Comparison of ENCODE assay signal across 1 cellular context in the genomic region with DNA sequence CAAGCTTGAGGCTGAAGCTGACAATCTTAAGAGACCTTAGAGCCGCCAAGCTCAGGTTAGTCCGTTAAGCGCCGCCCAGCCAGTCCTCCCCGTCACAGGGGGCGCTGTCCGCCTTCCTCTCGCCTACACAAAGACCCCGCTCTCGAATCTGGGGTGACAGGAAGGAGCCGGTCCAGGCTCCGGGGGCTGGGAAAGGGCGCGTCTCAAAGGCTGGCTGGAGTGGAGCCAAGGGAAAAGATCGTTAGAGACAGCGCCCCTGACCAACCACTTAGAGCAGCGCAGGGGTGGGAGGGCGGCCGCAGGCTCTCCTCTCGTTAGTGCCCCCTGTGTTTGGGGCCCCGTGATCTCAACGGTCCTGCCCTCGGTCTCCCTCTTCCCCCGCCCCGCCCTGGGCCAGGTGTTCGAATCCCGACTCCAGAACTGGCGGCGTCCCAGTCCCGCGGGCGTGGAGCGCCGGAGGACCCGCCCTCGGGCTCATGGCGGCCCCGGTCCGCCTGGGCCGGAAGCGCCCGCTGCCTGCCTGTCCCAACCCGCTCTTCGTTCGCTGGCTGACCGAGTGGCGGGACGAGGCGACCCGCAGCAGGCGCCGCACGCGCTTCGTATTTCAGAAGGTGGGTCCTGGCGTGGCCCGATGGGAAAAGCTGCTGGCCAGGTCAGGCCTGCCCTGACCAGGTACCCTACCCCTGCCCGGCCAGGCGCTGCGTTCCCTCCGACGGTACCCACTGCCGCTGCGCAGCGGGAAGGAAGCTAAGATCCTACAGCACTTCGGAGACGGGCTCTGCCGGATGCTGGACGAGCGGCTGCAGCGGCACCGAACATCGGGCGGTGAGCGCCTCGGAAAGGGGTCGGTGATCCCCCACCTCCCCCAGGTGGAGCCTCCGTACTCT.
A peak's percentile ranks its signal among the peaks of the same experiment; 100 is the strongest.
TF ChIP-seq lines count a peak whose summit lies in the region.

A gene with protein sequence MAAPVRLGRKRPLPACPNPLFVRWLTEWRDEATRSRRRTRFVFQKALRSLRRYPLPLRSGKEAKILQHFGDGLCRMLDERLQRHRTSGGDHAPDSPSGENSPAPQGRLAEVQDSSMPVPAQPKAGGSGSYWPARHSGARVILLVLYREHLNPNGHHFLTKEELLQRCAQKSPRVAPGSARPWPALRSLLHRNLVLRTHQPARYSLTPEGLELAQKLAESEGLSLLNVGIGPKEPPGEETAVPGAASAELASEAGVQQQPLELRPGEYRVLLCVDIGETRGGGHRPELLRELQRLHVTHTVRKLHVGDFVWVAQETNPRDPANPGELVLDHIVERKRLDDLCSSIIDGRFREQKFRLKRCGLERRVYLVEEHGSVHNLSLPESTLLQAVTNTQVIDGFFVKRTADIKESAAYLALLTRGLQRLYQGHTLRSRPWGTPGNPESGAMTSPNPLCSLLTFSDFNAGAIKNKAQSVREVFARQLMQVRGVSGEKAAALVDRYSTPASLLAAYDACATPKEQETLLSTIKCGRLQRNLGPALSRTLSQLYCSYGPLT (plus strand): TSS at position 156 of the 887 bp plus-strand sequence. CDS start 321 bp downstream, at position 477.

TF ChIP-seq in HepG2, 621 proteins besides CTCF, POLR2A, EP300 and RAD21 (continued from another document and continues in another):
- TF ChIP-seq RFX5 (IDR thresholded peaks at IDR 0.05; ENCODE audit: low read depth, low read length), result no peak
- no peak for TF ChIP-seq ISX (CRISPR knock-in tag; conservative IDR thresholded peaks at IDR 0.05)
- TF ChIP-seq NFIC (IDR thresholded peaks at IDR 0.05; ENCODE audit: low read length), result peak; percentile 31; the same call in 1 of the 2 replicates
- peak; percentile 88; the same call in 1 of the 2 replicates for TF ChIP-seq ZNF33A (CRISPR knock-in tag; IDR thresholded peaks at IDR 0.05; ENCODE audit: borderline replicate concordance)
- TF ChIP-seq RARG (CRISPR knock-in tag; IDR thresholded peaks at IDR 0.05; ENCODE audit: low read depth), result 0 out of 2 replicates have a peak, but pooled peaks have one; percentile 60
- TF ChIP-seq, protein P1, sequence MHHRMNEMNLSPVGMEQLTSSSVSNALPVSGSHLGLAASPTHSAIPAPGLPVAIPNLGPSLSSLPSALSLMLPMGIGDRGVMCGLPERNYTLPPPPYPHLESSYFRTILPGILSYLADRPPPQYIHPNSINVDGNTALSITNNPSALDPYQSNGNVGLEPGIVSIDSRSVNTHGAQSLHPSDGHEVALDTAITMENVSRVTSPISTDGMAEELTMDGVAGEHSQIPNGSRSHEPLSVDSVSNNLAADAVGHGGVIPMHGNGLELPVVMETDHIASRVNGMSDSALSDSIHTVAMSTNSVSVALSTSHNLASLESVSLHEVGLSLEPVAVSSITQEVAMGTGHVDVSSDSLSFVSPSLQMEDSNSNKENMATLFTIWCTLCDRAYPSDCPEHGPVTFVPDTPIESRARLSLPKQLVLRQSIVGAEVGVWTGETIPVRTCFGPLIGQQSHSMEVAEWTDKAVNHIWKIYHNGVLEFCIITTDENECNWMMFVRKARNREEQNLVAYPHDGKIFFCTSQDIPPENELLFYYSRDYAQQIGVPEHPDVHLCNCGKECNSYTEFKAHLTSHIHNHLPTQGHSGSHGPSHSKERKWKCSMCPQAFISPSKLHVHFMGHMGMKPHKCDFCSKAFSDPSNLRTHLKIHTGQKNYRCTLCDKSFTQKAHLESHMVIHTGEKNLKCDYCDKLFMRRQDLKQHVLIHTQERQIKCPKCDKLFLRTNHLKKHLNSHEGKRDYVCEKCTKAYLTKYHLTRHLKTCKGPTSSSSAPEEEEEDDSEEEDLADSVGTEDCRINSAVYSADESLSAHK (CRISPR knock-in tag; IDR thresholded peaks at IDR 0.05; ENCODE audit: borderline replicate concordance), result no peak
- TF ChIP-seq NFYC (CRISPR knock-in tag; IDR thresholded peaks at IDR 0.05), result peak; percentile 67
- TF ChIP-seq, protein P2, sequence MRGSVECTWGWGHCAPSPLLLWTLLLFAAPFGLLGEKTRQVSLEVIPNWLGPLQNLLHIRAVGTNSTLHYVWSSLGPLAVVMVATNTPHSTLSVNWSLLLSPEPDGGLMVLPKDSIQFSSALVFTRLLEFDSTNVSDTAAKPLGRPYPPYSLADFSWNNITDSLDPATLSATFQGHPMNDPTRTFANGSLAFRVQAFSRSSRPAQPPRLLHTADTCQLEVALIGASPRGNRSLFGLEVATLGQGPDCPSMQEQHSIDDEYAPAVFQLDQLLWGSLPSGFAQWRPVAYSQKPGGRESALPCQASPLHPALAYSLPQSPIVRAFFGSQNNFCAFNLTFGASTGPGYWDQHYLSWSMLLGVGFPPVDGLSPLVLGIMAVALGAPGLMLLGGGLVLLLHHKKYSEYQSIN (CRISPR knock-in tag; IDR thresholded peaks at IDR 0.05; ENCODE audit: borderline replicate concordance), result no peak
- peak; percentile 76; the same call in 1 of the 2 replicates for TF ChIP-seq ZSCAN31 (CRISPR knock-in tag; IDR thresholded peaks at IDR 0.05; ENCODE audit: low read depth)
- TF ChIP-seq, protein P3, sequence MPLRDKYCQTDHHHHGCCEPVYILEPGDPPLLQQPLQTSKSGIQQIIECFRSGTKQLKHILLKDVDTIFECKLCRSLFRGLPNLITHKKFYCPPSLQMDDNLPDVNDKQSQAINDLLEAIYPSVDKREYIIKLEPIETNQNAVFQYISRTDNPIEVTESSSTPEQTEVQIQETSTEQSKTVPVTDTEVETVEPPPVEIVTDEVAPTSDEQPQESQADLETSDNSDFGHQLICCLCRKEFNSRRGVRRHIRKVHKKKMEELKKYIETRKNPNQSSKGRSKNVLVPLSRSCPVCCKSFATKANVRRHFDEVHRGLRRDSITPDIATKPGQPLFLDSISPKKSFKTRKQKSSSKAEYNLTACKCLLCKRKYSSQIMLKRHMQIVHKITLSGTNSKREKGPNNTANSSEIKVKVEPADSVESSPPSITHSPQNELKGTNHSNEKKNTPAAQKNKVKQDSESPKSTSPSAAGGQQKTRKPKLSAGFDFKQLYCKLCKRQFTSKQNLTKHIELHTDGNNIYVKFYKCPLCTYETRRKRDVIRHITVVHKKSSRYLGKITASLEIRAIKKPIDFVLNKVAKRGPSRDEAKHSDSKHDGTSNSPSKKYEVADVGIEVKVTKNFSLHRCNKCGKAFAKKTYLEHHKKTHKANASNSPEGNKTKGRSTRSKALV (CRISPR knock-in tag; IDR thresholded peaks at IDR 0.05), result peak; percentile 77
- TF ChIP-seq, protein P4, sequence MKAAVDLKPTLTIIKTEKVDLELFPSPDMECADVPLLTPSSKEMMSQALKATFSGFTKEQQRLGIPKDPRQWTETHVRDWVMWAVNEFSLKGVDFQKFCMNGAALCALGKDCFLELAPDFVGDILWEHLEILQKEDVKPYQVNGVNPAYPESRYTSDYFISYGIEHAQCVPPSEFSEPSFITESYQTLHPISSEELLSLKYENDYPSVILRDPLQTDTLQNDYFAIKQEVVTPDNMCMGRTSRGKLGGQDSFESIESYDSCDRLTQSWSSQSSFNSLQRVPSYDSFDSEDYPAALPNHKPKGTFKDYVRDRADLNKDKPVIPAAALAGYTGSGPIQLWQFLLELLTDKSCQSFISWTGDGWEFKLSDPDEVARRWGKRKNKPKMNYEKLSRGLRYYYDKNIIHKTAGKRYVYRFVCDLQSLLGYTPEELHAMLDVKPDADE (CRISPR knock-in tag; IDR thresholded peaks at IDR 0.05), result 0 out of 2 replicates have a peak, but pooled peaks have one; percentile 43
- TF ChIP-seq FOXC1 (CRISPR knock-in tag; IDR thresholded peaks at IDR 0.05; ENCODE audit: borderline replicate concordance), result peak; percentile 84
- TF ChIP-seq, protein P5, sequence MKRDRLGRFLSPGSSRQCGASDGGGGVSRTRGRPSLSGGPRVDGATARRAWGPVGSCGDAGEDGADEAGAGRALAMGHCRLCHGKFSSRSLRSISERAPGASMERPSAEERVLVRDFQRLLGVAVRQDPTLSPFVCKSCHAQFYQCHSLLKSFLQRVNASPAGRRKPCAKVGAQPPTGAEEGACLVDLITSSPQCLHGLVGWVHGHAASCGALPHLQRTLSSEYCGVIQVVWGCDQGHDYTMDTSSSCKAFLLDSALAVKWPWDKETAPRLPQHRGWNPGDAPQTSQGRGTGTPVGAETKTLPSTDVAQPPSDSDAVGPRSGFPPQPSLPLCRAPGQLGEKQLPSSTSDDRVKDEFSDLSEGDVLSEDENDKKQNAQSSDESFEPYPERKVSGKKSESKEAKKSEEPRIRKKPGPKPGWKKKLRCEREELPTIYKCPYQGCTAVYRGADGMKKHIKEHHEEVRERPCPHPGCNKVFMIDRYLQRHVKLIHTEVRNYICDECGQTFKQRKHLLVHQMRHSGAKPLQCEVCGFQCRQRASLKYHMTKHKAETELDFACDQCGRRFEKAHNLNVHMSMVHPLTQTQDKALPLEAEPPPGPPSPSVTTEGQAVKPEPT (CRISPR knock-in tag; IDR thresholded peaks at IDR 0.05; ENCODE audit: low read depth), result peak; percentile 38; the same call in 1 of the 2 replicates
- no peak for TF ChIP-seq FOXO1 (CRISPR knock-in tag; IDR thresholded peaks at IDR 0.05)
- TF ChIP-seq REL (CRISPR knock-in tag; conservative IDR thresholded peaks at IDR 0.05), result peak; percentile 73; the same call in 1 of the 2 replicates
- peak; percentile 90 for TF ChIP-seq ELF1 (CRISPR knock-in tag; IDR thresholded peaks at IDR 0.05)
- no peak for TF ChIP-seq PLRG1 (conservative IDR thresholded peaks at IDR 0.05)
- no peak for TF ChIP-seq NR3C1 (CRISPR knock-in tag; IDR thresholded peaks at IDR 0.05)
- TF ChIP-seq ZNF329 (CRISPR knock-in tag; IDR thresholded peaks at IDR 0.05; ENCODE audit: low read depth), result 0 out of 2 replicates have a peak, but pooled peaks have one; percentile 31
- peak; percentile 16 for TF ChIP-seq BCL6 (CRISPR knock-in tag; IDR thresholded peaks at IDR 0.05)
- no peak for TF ChIP-seq CENPT (CRISPR knock-in tag; IDR thresholded peaks at IDR 0.05; ENCODE audit: low read depth)
- no peak for TF ChIP-seq ZNF431 (CRISPR knock-in tag; IDR thresholded peaks at IDR 0.05; ENCODE audit: borderline replicate concordance, low read depth)
- TF ChIP-seq, protein P6, sequence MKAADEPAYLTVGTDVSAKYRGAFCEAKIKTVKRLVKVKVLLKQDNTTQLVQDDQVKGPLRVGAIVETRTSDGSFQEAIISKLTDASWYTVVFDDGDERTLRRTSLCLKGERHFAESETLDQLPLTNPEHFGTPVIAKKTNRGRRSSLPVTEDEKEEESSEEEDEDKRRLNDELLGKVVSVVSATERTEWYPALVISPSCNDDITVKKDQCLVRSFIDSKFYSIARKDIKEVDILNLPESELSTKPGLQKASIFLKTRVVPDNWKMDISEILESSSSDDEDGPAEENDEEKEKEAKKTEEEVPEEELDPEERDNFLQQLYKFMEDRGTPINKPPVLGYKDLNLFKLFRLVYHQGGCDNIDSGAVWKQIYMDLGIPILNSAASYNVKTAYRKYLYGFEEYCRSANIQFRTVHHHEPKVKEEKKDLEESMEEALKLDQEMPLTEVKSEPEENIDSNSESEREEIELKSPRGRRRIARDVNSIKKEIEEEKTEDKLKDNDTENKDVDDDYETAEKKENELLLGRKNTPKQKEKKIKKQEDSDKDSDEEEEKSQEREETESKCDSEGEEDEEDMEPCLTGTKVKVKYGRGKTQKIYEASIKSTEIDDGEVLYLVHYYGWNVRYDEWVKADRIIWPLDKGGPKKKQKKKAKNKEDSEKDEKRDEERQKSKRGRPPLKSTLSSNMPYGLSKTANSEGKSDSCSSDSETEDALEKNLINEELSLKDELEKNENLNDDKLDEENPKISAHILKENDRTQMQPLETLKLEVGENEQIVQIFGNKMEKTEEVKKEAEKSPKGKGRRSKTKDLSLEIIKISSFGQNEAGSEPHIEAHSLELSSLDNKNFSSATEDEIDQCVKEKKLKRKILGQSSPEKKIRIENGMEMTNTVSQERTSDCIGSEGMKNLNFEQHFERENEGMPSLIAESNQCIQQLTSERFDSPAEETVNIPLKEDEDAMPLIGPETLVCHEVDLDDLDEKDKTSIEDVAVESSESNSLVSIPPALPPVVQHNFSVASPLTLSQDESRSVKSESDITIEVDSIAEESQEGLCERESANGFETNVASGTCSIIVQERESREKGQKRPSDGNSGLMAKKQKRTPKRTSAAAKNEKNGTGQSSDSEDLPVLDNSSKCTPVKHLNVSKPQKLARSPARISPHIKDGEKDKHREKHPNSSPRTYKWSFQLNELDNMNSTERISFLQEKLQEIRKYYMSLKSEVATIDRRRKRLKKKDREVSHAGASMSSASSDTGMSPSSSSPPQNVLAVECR (CRISPR knock-in tag; IDR thresholded peaks at IDR 0.05; ENCODE audit: borderline replicate concordance), result peak; percentile 89
- no peak for TF ChIP-seq NBN (conservative IDR thresholded peaks at IDR 0.05)
- no peak for TF ChIP-seq RORA (CRISPR knock-in tag; IDR thresholded peaks at IDR 0.05)
- peak; percentile 82 for TF ChIP-seq ZNF143 (CRISPR knock-in tag; IDR thresholded peaks at IDR 0.05)
- peak; percentile 87; the same call in 1 of the 2 replicates for TF ChIP-seq MIER3 (CRISPR knock-in tag; IDR thresholded peaks at IDR 0.05; ENCODE audit: borderline replicate concordance)
- no peak for TF ChIP-seq ZNF337 (CRISPR knock-in tag; IDR thresholded peaks at IDR 0.05; ENCODE audit: borderline replicate concordance, low read depth)
- no peak for TF ChIP-seq TOE1 (CRISPR knock-in tag; IDR thresholded peaks at IDR 0.05)
- TF ChIP-seq, protein P7, sequence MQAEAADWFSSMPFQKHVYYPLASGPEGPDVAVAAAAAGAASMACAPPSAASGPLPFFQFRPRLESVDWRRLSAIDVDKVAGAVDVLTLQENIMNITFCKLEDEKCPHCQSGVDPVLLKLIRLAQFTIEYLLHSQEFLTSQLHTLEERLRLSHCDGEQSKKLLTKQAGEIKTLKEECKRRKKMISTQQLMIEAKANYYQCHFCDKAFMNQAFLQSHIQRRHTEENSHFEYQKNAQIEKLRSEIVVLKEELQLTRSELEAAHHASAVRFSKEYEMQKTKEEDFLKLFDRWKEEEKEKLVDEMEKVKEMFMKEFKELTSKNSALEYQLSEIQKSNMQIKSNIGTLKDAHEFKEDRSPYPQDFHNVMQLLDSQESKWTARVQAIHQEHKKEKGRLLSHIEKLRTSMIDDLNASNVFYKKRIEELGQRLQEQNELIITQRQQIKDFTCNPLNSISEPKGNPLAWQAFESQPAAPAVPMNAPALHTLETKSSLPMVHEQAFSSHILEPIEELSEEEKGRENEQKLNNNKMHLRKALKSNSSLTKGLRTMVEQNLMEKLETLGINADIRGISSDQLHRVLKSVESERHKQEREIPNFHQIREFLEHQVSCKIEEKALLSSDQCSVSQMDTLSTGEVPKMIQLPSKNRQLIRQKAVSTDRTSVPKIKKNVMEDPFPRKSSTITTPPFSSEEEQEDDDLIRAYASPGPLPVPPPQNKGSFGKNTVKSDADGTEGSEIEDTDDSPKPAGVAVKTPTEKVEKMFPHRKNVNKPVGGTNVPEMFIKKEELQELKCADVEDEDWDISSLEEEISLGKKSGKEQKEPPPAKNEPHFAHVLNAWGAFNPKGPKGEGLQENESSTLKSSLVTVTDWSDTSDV (CRISPR knock-in tag; IDR thresholded peaks at IDR 0.05), result no peak
- peak; percentile 89 for TF ChIP-seq PHF20 (CRISPR knock-in tag; IDR thresholded peaks at IDR 0.05)
- no peak for TF ChIP-seq SMC3 (IDR thresholded peaks at IDR 0.05; ENCODE audit: low read length)
